18 cellular contexts compared by ENCODE assay signal in genomic region chr2:159151198-159152118, GRCh38.
DNase-seq lines count a peak whose midpoint lies in the region; ATAC-seq and TF ChIP-seq lines count a peak whose summit lies in the region.
"Had no signal": no experiment of that assay in that cellular context is flagged by ENCODE, and none has a peak within 500 bp of the region (broad histone marks: within the 10 kb centered on the region; RNA-seq: fewer than 3 reads in every experiment).

No MANE protein-coding gene starts in this region.

- peak overlapping the region; percentile 28 for H3K4me3 Mint-ChIP-seq in nephron progenitor cell

- H3K4me1 Mint-ChIP-seq in nephron progenitor cell, result peaks cover 22% of the 10 kb centered on the region

- no peak for TF ChIP-seq EP300 in tibial nerve (IDR thresholded peaks at IDR 0.05)

- no peaks in the 10 kb centered on the region for H3K9me3 ChIP-seq in left ventricle myocardium inferior (replicated peaks)
- H3K9me3 ChIP-seq in esophagus squamous epithelium, result no peaks in the 10 kb centered on the region
- H3K9me3 ChIP-seq in tibial nerve, result no peaks in the 10 kb centered on the region
- H3K9me3 ChIP-seq: vagina had no signal

- TF ChIP-seq CTCF in left ventricle myocardium inferior (IDR thresholded peaks at IDR 0.05; ENCODE audit: borderline replicate concordance) (no peak), esophagus squamous epithelium (IDR thresholded peaks at IDR 0.05) (no peak), nephron progenitor cell (IDR thresholded peaks at IDR 0.05) (no peak), tibial nerve (IDR thresholded peaks at IDR 0.05) (no peak)

- no peak for DNase-seq in left ventricle myocardium inferior
- DNase-seq in Right ventricle myocardium inferior (ENCODE audit: missing footprints), result no peak
- DNase-seq in esophagus squamous epithelium (lab: John Stamatoyannopoulos, UW), result no peak
- no peak for DNase-seq in nephron progenitor cell
- DNase-seq in tibial nerve (ENCODE audit: low spot score in 2 of 2), result no peak
- DNase-seq in stimulated activated CD4-positive, alpha-beta T cell treated with anti-CD3 and anti-CD28 coated beads, Interleukin-15, amount 100 ng/mL, for 24 hours, result no peak
- DNase-seq: ACHN; activated CD4-positive, alpha-beta T cell treated with anti-CD3 and anti-CD28 coated beads for 48 hours; C1 segment of cervical spinal cord; foreskin melanocyte; mesenchymal stem cell; NCI-H1417; SIG-M5; stimulated activated CD4-positive, alpha-beta T cell treated with anti-CD3 and anti-CD28 coated beads, Interleukin-4, amount 100 ng/mL, for 24 hours had no signal

- H3K4me1 ChIP-seq in left ventricle myocardium inferior (peaks cover 99% of the 10 kb centered on the region), esophagus squamous epithelium (peaks cover 30 to 99% (median 46%) of the 10 kb centered on the region in 3 donors), tibial nerve (peaks cover 0 to 54% (median 12%) of the 10 kb centered on the region in 4 donors)

- H3K27me3 ChIP-seq in left ventricle myocardium inferior (ENCODE audit: low read depth) (no peaks in the 10 kb centered on the region), esophagus squamous epithelium (no peaks in the 10 kb centered on the region), tibial nerve (no peaks in the 10 kb centered on the region)
- H3K27me3 ChIP-seq: cardiac muscle cell, vagina had no signal

- no peaks in the 10 kb centered on the region for H3K9me3 Mint-ChIP-seq in nephron progenitor cell

- ATAC-seq in Right ventricle myocardium inferior, result no peak
- no peak for ATAC-seq in HG03159 (IDR thresholded peaks at IDR 0.05; ENCODE audit: unreplicated experiment)
- no peak for ATAC-seq in HG02642 (IDR thresholded peaks at IDR 0.05; ENCODE audit: poor library complexity, unreplicated experiment)

- peak overlapping the region; percentile 73 for H3K27ac Mint-ChIP-seq in nephron progenitor cell

- WGBS in esophagus squamous epithelium, 2 donors, result 79% methylated on average over 5 of the region's 5 CpGs
- WGBS in tibial nerve, 2 donors, result 90% methylated on average over 5 of the region's 5 CpGs

- H3K4me3 ChIP-seq in left ventricle myocardium inferior (no peak overlapping the region), esophagus squamous epithelium (no peak overlapping the region), tibial nerve (no peak overlapping the region)
- H3K4me3 ChIP-seq: cardiac muscle cell, vagina had no signal

- no peaks in the 10 kb centered on the region for H3K27me3 Mint-ChIP-seq in nephron progenitor cell (ENCODE audit: low read depth, poor library complexity)

- TF ChIP-seq POLR2A in esophagus squamous epithelium (IDR thresholded peaks at IDR 0.05) (no peak), tibial nerve (IDR thresholded peaks at IDR 0.05) (no peak)

- intact Hi-C loops in left ventricle myocardium inferior (cut with micrococcal nuclease), result no loop called here
- intact Hi-C loops in Right ventricle myocardium inferior (cut with DNase I), result no loop called here
- intact Hi-C loops in esophagus squamous epithelium (cut with DNase I), result no loop called here

- H3K36me3 Mint-ChIP-seq in nephron progenitor cell (ENCODE audit: low read depth), result peaks cover 27% of the 10 kb centered on the region

- H3K27ac ChIP-seq in left ventricle myocardium inferior (replicated peaks) (peak overlapping the region; percentile 89), esophagus squamous epithelium (peak overlapping the region in 3 of 4 donors; percentile 86 to 92 (median 91)), tibial nerve (no peak overlapping the region)
- H3K27ac ChIP-seq: cardiac muscle cell, vagina had no signal

- peaks cover 26% of the 10 kb centered on the region for H3K36me3 ChIP-seq in left ventricle myocardium inferior
- peaks cover 0 to 30% (median 0%) of the 10 kb centered on the region in 3 donors for H3K36me3 ChIP-seq in esophagus squamous epithelium
- peaks cover 0 to 28% (median 0%) of the 10 kb centered on the region in 3 donors for H3K36me3 ChIP-seq in tibial nerve

Comparison
In these comparisons a context has a peak if more than half of its experiments do, and no peak if none do; other contexts are left out.
1. H3K27ac ChIP-seq: peak in left ventricle myocardium inferior (single experiment) and esophagus squamous epithelium (3 of 4); none in tibial nerve (0 of 4).